ENCODE assay signal across 10 cellular contexts in genomic region chr3:186826316-186826977, GRCh38. TPM values are rescaled to one million over a fixed set of nuclear protein-coding genes. Genes with fewer than 3 reads are reported as not detected.
DNase-seq lines count a peak whose midpoint lies in the region; ATAC-seq, FAIRE-seq and TF ChIP-seq lines count a peak whose summit lies in the region.
"Had no signal": no experiment of that assay in that cellular context is flagged by ENCODE, and none has a peak within 500 bp of the region (broad histone marks: within the 10 kb centered on the region; RNA-seq: fewer than 3 reads in every experiment).

No MANE protein-coding gene starts in this region.

- H3K23ac ChIP-seq in H1 (ENCODE audit: insufficient read length), result no peak overlapping the region
- no peak overlapping the region for H3K23ac ChIP-seq in neuronal stem cell (ENCODE audit: low read depth, low read length, poor library complexity)

- no peak overlapping the region for H3K4ac ChIP-seq in H1 (replicated peaks; ENCODE audit: insufficient read length, low read depth, low read length)
- H3K4ac ChIP-seq in neuronal stem cell (ENCODE audit: low read length), result no peak overlapping the region

- H2AFZ ChIP-seq in H1 (ENCODE audit: low read length) (no peak overlapping the region), neuronal stem cell (ENCODE audit: low read length) (peak overlapping the region; percentile 96)

- 23% methylated on average over 8 of the region's 17 CpGs; no CpG with 5 or more reads in 1 of the 2 experiments for WGBS in H1 (ENCODE audit: extremely low coverage in 1 of 2, insufficient coverage in 1 of 2, insufficient read length in 1 of 2, insufficient replicate concordance in 2 of 2, low coverage in 1 of 2, low lambda C conversion rate in 2 of 2, missing lambda C conversion rate in 1 of 2), 2 experiments
- WGBS in neuronal stem cell (ENCODE audit: extremely low coverage in 2 of 2, insufficient read length in 2 of 2, insufficient replicate concordance in 1 of 2), 2 donors, result no CpG with 5 or more reads among the region's 17 CpGs

- CTCF ChIA-PET in H1 (lab: Charles Lee; ENCODE audit: partially characterized antibody), result interaction anchor here (0.6 to 5.4 kb wide), 4 partner anchors 14 to 314 kb away, joined by 3 to 43 read pairs (median 4); no protein-coding TSS in a partner anchor

- H2BK5ac ChIP-seq in H1 (ENCODE audit: low read depth, low read length), result no peak overlapping the region
- no peak overlapping the region for H2BK5ac ChIP-seq in neuronal stem cell (ENCODE audit: low read length)

- DNase-seq in GM12864 (ENCODE audit: low read depth), result no peak
- DNase-seq in SJCRH30, result no peak
- peak in 1 of 2 experiments; percentile 54 for DNase-seq in H1 (ENCODE audit: low read depth in 1 of 2, low spot score in 2 of 2)
- DNase-seq in neuronal stem cell (ENCODE audit: low spot score), result no peak
- no peak for DNase-seq in pons (ENCODE audit: low spot score)
- DNase-seq in RKO (ENCODE audit: low spot score), result no peak

- no peak for TF ChIP-seq RAD21 in H1 (IDR thresholded peaks at IDR 0.05 in 1 of 2, conservative IDR thresholded peaks at IDR 0.05 in 1 of 2; ENCODE audit: low read depth in 2 of 2, low read length in 2 of 2)

- H3K18ac ChIP-seq in H1 (ENCODE audit: extremely low read depth, low read length) (no peak overlapping the region), neuronal stem cell (ENCODE audit: low read length) (no peak overlapping the region)

- H2BK15ac ChIP-seq in H1 (ENCODE audit: low read length), result no peak overlapping the region
- no peak overlapping the region for H2BK15ac ChIP-seq in neuronal stem cell (ENCODE audit: low read length)

- H3K36me3 ChIP-seq in SJCRH30 (no peaks in the 10 kb centered on the region), H1 (ENCODE audit: control insufficient read depth in 2 of 4, insufficient read depth in 4 of 4, low read length in 3 of 4) (no peaks in the 10 kb centered on the region), neuronal stem cell (replicated peaks in 1 of 2; ENCODE audit: control insufficient read depth in 2 of 2, insufficient read depth in 2 of 2, low read length in 2 of 2) (no peaks in the 10 kb centered on the region)

- TF ChIP-seq EP300 in H1 (IDR thresholded peaks at IDR 0.05; ENCODE audit: borderline replicate concordance in 1 of 2, low read depth in 2 of 2, low read length in 2 of 2), result no peak

- TF ChIP-seq POLR2A in H1 (IDR thresholded peaks at IDR 0.05; ENCODE audit: control extremely low read depth in 1 of 2, low read depth in 2 of 2, low read length in 2 of 2), result no peak

- H4K91ac ChIP-seq in H1 (replicated peaks; ENCODE audit: insufficient read length, low read length) (no peak overlapping the region), neuronal stem cell (ENCODE audit: low read depth, low read length, poor library complexity) (no peak overlapping the region)

- H3K27me3 ChIP-seq in SJCRH30 (peaks cover 22% of the 10 kb centered on the region), H1 (replicated peaks in 1 of 4; ENCODE audit: control insufficient read depth in 3 of 4, extremely low read depth in 1 of 4, insufficient read depth in 3 of 4, low read length in 3 of 4) (peaks cover 0 to 38% (median 29%) of the 10 kb centered on the region in 4 experiments; a peak in 6 of 7 replicates), neuronal stem cell (ENCODE audit: control insufficient read depth in 3 of 3, insufficient read depth in 3 of 3, low read depth in 1 of 3, low read length in 3 of 3) (peaks cover 4 to 66% (median 45%) of the 10 kb centered on the region in 3 experiments)

- H4K8ac ChIP-seq in H1 (ENCODE audit: extremely low read depth, insufficient read depth, low read length) (no peak overlapping the region), neuronal stem cell (ENCODE audit: low read depth, low read length) (no peak overlapping the region)

- H2BK120ac ChIP-seq in H1 (replicated peaks; ENCODE audit: low read depth, low read length) (no peak overlapping the region), neuronal stem cell (ENCODE audit: low read depth, low read length) (no peak overlapping the region)

- H3K56ac ChIP-seq in H1 (replicated peaks; ENCODE audit: insufficient read length, low read depth, low read length), result no peak overlapping the region

- TF ChIP-seq CTCF in GM12864 (IDR thresholded peaks at IDR 0.05; ENCODE audit: low read depth, low read length, missing control alignments), result no peak
- no peak for TF ChIP-seq CTCF in H1 (IDR thresholded peaks at IDR 0.05; ENCODE audit: control extremely low read depth in 1 of 3, insufficient read depth in 1 of 3, low read depth in 1 of 3, low read length in 3 of 3)

- H3K79me2 ChIP-seq in H1 (ENCODE audit: control insufficient read depth in 1 of 2, insufficient read depth in 2 of 2, low read length in 2 of 2), result no peaks in the 10 kb centered on the region

- H3K4me1 ChIP-seq in SJCRH30 (no peaks in the 10 kb centered on the region), H1 (replicated peaks in 1 of 4; ENCODE audit: control insufficient read depth in 3 of 4, insufficient read depth in 4 of 4, low read length in 3 of 4) (peaks cover 7 to 23% (median 19%) of the 10 kb centered on the region in 4 experiments), neuronal stem cell (ENCODE audit: control insufficient read depth in 2 of 2, insufficient read depth in 1 of 2, low read depth in 1 of 2, low read length in 2 of 2) (peaks cover 15 to 28% of the 10 kb centered on the region in 2 donors)

- H3K14ac ChIP-seq in H1 (ENCODE audit: insufficient read length) (no peak overlapping the region), neuronal stem cell (ENCODE audit: low read length) (no peak overlapping the region)

- H3K4me2 ChIP-seq in H1 (ENCODE audit: insufficient read depth in 1 of 2, low read depth in 2 of 2, low read length in 2 of 2), result peak overlapping the region; percentile 70 to 85
- peak overlapping the region; percentile 75 for H3K4me2 ChIP-seq in neuronal stem cell (ENCODE audit: insufficient read depth, low read length, poor library complexity, severe bottlenecking)

- no peaks in the 10 kb centered on the region for H4K20me1 ChIP-seq in H1 (replicated peaks in 1 of 2; ENCODE audit: control insufficient read depth in 1 of 2, insufficient read depth in 2 of 2, low read length in 2 of 2)

- H3K4me3 ChIP-seq in GM12864 (ENCODE audit: low read depth, low read length), result peak overlapping the region; percentile 74
- H3K4me3 ChIP-seq in SJCRH30, result peak overlapping the region; percentile 68; the same call in 1 of the 2 replicates
- peak overlapping the region; percentile 43 to 69 (median 46) for H3K4me3 ChIP-seq in H1 (ENCODE audit: extremely low read depth in 1 of 4, insufficient read depth in 2 of 4, low read depth in 3 of 4, low read length in 4 of 4)
- peak overlapping the region in 1 of 2 donors; percentile 56 for H3K4me3 ChIP-seq in neuronal stem cell (ENCODE audit: low read length in 2 of 2)

- H3K9me3 ChIP-seq in SJCRH30 (replicated peaks) (no peaks in the 10 kb centered on the region), H1 (ENCODE audit: insufficient read depth in 2 of 2, low read depth in 1 of 2, low read length in 1 of 2) (no peaks in the 10 kb centered on the region), neuronal stem cell (replicated peaks in 1 of 2; ENCODE audit: control insufficient read depth in 2 of 2, insufficient read depth in 1 of 2, low read depth in 1 of 2, low read length in 2 of 2) (no peaks in the 10 kb centered on the region)

- H3K79me1 ChIP-seq in H1 (ENCODE audit: low read depth, low read length) (no peaks in the 10 kb centered on the region; the same call in 1 of the 2 replicates), neuronal stem cell (ENCODE audit: low read depth, low read length) (no peaks in the 10 kb centered on the region)

- POLR2A ChIA-PET in H1 (lab: Charles Lee; ENCODE audit: partially characterized antibody), result interaction anchor here (0.6 to 7.4 kb wide), 7 partner anchors 20 to 289 kb away, joined by 3 to 73 read pairs (median 4); partner anchors contain the start of genes EIF4A2 and RFC4

- ATAC-seq in HG03097 (IDR thresholded peaks at IDR 0.05; ENCODE audit: low FRiP score, unreplicated experiment) (no peak), GM21576 (IDR thresholded peaks at IDR 0.05; ENCODE audit: unreplicated experiment) (no peak)

- no peak overlapping the region for H2BK12ac ChIP-seq in H1 (ENCODE audit: low read depth, low read length)
- H2BK12ac ChIP-seq in neuronal stem cell (ENCODE audit: low read length), result no peak overlapping the region

- H2BK20ac ChIP-seq in H1 (ENCODE audit: low read length), result no peak overlapping the region

- H3K27ac ChIP-seq in SJCRH30, result no peak overlapping the region
- H3K27ac ChIP-seq in H1 (ENCODE audit: low read depth, low read length), result no peak overlapping the region
- no peak overlapping the region for H3K27ac ChIP-seq in neuronal stem cell (replicated peaks; ENCODE audit: low read length)

- H3K9ac ChIP-seq in H1 (replicated peaks in 1 of 4; ENCODE audit: extremely low read depth in 1 of 4, low read depth in 3 of 4, low read length in 3 of 4) (peak overlapping the region in 1 of 4 experiments; percentile 13; a peak in 1 of 7 replicates), neuronal stem cell (ENCODE audit: low read depth, low read length, poor library complexity) (no peak overlapping the region)

- H2AK5ac ChIP-seq in H1 (ENCODE audit: low read depth, low read length) (no peak overlapping the region), neuronal stem cell (ENCODE audit: low read depth, low read length) (no peak overlapping the region)

- peaks cover 15% of the 10 kb centered on the region; the same call in 1 of the 2 replicates for H3K23me2 ChIP-seq in H1 (ENCODE audit: low read depth, low read length)

- no peak overlapping the region for H4K5ac ChIP-seq in H1 (ENCODE audit: insufficient read length, low read depth, low read length)

- no peak for FAIRE-seq in H1 (lab: Jason Lieb, UNC)
- FAIRE-seq: islet of Langerhans had no signal

RNA-seq across cellular contexts. Expression of gene ADIPOQ, which starts 16.1 kb away (rescaled TPM):
- not detected in 2 replicates for total RNA-seq in SJCRH30 (2014; rRNA removed; shearing (Covaris generic))
- not detected in 2 replicates for total RNA-seq in H1 (2021; fragmentation: NEBNext Ultra II Directional; extraction: Animal tissue kit (Norgen Biotek cat#: 25700))
- not detected in 2 replicates for polyA plus RNA-seq in H1 (2011; rRNA removed)
- polyA plus RNA-seq in H1 (2011; cell fraction: cytosol; rRNA removed), result not detected
- not detected for polyA plus RNA-seq in H1 (2011; cell fraction: nucleus; rRNA removed)
- not detected in 4 replicates for polyA plus RNA-seq in H1 (2012, experiment 1 of 2)
- not detected for polyA plus RNA-seq in H1 (2012, experiment 2 of 2)
- not detected for polyA plus RNA-seq in H1 (2013, experiment 1 of 2)
- polyA plus RNA-seq in H1 (2013, experiment 2 of 2), result not detected
- polyA minus RNA-seq in H1 (2011; rRNA and poly(A)+ RNA removed), result 0.05 TPM in 1 of 2 replicates, not detected in the other
- not detected for polyA minus RNA-seq in H1 (2011; cell fraction: cytosol; rRNA and poly(A)+ RNA removed)
- not detected for polyA minus RNA-seq in H1 (2011; cell fraction: nucleus; rRNA and poly(A)+ RNA removed)
- polyA plus RNA-seq in neuronal stem cell (2013, experiment 1 of 2), result not detected
- not detected for polyA plus RNA-seq in neuronal stem cell (2013, experiment 2 of 2)
- total RNA-seq: LHCN-M2 had no signal

RNA-seq across cellular contexts. Expression of gene RFC4, which starts 20.2 kb away (rescaled TPM):
- 85.5 and 96.6 TPM in 2 replicates for total RNA-seq in SJCRH30 (2014; rRNA removed; shearing (Covaris generic))
- total RNA-seq in H1 (2021; fragmentation: NEBNext Ultra II Directional; extraction: Animal tissue kit (Norgen Biotek cat#: 25700)), result 86.9 and 100 TPM in 2 replicates
- 17.5 and 21.8 TPM in 2 replicates for polyA plus RNA-seq in H1 (2011; rRNA removed)
- 49.9 TPM for polyA plus RNA-seq in H1 (2011; cell fraction: cytosol; rRNA removed)
- polyA plus RNA-seq in H1 (2011; cell fraction: nucleus; rRNA removed), result 31.1 TPM
- 96.9 to 123 TPM (median 107 TPM) in 4 replicates for polyA plus RNA-seq in H1 (2012, experiment 1 of 2)
- polyA plus RNA-seq in H1 (2012, experiment 2 of 2), result 26.1 TPM
- 79.6 TPM for polyA plus RNA-seq in H1 (2013, experiment 1 of 2)
- 77.3 TPM for polyA plus RNA-seq in H1 (2013, experiment 2 of 2)
- 21.4 and 22.1 TPM in 2 replicates for polyA minus RNA-seq in H1 (2011; rRNA and poly(A)+ RNA removed)
- 21.3 TPM for polyA minus RNA-seq in H1 (2011; cell fraction: cytosol; rRNA and poly(A)+ RNA removed)
- 32.2 TPM for polyA minus RNA-seq in H1 (2011; cell fraction: nucleus; rRNA and poly(A)+ RNA removed)
- 91.2 TPM for polyA plus RNA-seq in neuronal stem cell (2013, experiment 1 of 2)
- polyA plus RNA-seq in neuronal stem cell (2013, experiment 2 of 2), result 92.8 TPM

RNA-seq across cellular contexts. Expression of gene EIF4A2, which starts 43.1 kb away (rescaled TPM):
- total RNA-seq in SJCRH30 (2014; rRNA removed; shearing (Covaris generic)), result 261 and 315 TPM in 2 replicates
- total RNA-seq in H1 (2021; fragmentation: NEBNext Ultra II Directional; extraction: Animal tissue kit (Norgen Biotek cat#: 25700)), result 596 and 604 TPM in 2 replicates
- polyA plus RNA-seq in H1 (2011; rRNA removed), result 401 and 527 TPM in 2 replicates
- polyA plus RNA-seq in H1 (2011; cell fraction: cytosol; rRNA removed), result 703 TPM
- polyA plus RNA-seq in H1 (2011; cell fraction: nucleus; rRNA removed), result 238 TPM
- polyA plus RNA-seq in H1 (2012, experiment 1 of 2), result 451 to 490 TPM (median 461 TPM) in 4 replicates
- polyA plus RNA-seq in H1 (2012, experiment 2 of 2), result 41.8 TPM
- polyA plus RNA-seq in H1 (2013, experiment 1 of 2), result 347 TPM
- polyA plus RNA-seq in H1 (2013, experiment 2 of 2), result 339 TPM
- polyA minus RNA-seq in H1 (2011; rRNA and poly(A)+ RNA removed), result 304 and 361 TPM in 2 replicates
- 434 TPM for polyA minus RNA-seq in H1 (2011; cell fraction: cytosol; rRNA and poly(A)+ RNA removed)
- polyA minus RNA-seq in H1 (2011; cell fraction: nucleus; rRNA and poly(A)+ RNA removed), result 679 TPM
- 459 TPM for polyA plus RNA-seq in neuronal stem cell (2013, experiment 1 of 2)
- 457 TPM for polyA plus RNA-seq in neuronal stem cell (2013, experiment 2 of 2)
